Comparison of ENCODE assay signal across 8 cellular contexts in the genomic region with DNA sequence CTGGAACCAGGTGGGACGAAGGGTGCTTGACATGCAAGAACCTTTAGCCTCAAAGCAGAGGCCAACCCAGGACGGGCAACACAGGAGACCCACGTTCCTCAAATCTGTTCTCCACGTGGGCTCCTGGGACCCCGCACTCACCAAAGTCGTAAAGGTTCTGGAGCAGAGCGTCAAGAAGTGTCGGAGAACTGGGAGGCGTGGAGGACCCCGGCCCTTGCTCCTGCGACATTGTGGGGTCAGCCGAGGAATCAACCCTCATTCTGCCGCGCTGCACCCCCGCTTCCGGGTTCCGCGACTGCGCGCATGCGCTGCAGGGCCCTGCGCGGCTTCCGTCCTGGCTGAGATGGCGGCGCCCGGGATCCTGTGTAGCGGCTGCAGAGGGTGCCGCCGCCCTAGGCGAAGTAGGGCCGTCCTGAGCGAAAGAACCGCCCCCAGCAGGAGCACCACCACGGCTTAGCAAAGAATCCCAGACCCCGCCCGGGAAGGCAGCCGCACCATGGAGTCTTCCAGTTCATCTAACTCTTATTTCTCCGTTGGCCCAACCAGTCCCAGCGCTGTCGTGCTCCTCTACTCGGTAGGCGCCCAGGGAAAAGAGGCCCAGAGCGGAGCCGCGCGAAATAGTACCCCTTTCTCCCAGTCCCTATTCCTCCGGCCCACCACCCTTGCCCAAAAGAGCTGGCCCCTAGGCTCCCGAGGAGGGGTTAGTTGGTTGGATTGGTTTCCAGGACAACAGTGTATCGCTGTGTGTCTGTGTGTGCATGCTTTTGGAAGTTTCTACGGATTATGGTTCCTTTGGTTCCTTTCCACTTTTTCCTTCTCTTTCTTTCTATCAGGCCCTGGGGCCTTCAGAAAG. TPM values are rescaled to one million over a fixed set of nuclear protein-coding genes. Genes with fewer than 3 reads are reported as not detected.
DNase-seq lines count a peak whose midpoint lies in the region; ATAC-seq and TF ChIP-seq lines count a peak whose summit lies in the region.

GNPAT (plus strand) TSS at position 330 of the 853 bp plus-strand sequence; CDS start at position 497, 167 bp downstream.

- H3K9me3 ChIP-seq in DND-41 (ENCODE audit: insufficient read depth, low read length, severe bottlenecking) (no peaks in the 10 kb centered on the region), KOPT-K1 (ENCODE audit: insufficient read depth, low read length, poor library complexity, severe bottlenecking) (no peaks in the 10 kb centered on the region), RWPE2 (ENCODE audit: severe bottlenecking) (no peaks in the 10 kb centered on the region)

- peak within 1 kb of the TSS; percentile 96 for H3K27ac Mint-ChIP-seq in activated T-helper 2 cell treated with anti-CD3 and anti-CD28 coated beads, Interferon-gamma antibody, Interleukin-2, Interleukin-4, amounts not matched to agents 10 μg/mL and 5 μg/mL and 100 μg/mL, durations not matched to agents 14 hours and 24 hours and 36 hours
- H3K27ac Mint-ChIP-seq in natural killer cell treated with Interleukin-12 subunit alpha and Interleukin-12 subunit beta and Interleukin-15 and Interleukin-18, amount 100 ng/mL, for 72 hours: peak within 1 kb of the TSS; percentile 92 to 97

- H3K36me3 ChIP-seq in DND-41 (ENCODE audit: insufficient read depth, low read length): peaks cover 34% of the 10 kb centered on the region
- peaks cover 31% of the 10 kb centered on the region for H3K36me3 ChIP-seq in KOPT-K1 (ENCODE audit: insufficient read depth, low read length)
- peaks cover 11% of the 10 kb centered on the region; the same call in 1 of the 2 replicates for H3K36me3 ChIP-seq in RWPE2 (ENCODE audit: low read depth)

- H3K4me3 Mint-ChIP-seq in activated T-helper 2 cell treated with anti-CD3 and anti-CD28 coated beads, Interferon-gamma antibody, Interleukin-2, Interleukin-4, amounts not matched to agents 10 μg/mL and 5 μg/mL and 100 μg/mL, durations not matched to agents 14 hours and 24 hours and 36 hours (ENCODE audit: low read depth): peak within 1 kb of the TSS; percentile 99
- peak within 1 kb of the TSS; percentile 98 for H3K4me3 Mint-ChIP-seq in natural killer cell treated with Interleukin-12 subunit alpha and Interleukin-12 subunit beta and Interleukin-15 and Interleukin-18, amount 100 ng/mL, for 72 hours

- peak; percentile 93 for ATAC-seq in DND-41 (ENCODE audit: insufficient read depth, low read depth)
- peak; percentile 92 for ATAC-seq in GM21737 (IDR thresholded peaks at IDR 0.05; ENCODE audit: unreplicated experiment)
- ATAC-seq in RWPE2 (ENCODE audit: low read depth): peak; percentile 95
- peak; percentile 99 for ATAC-seq in natural killer cell treated with Interleukin-12 subunit alpha and Interleukin-12 subunit beta and Interleukin-15 and Interleukin-18, amount 100 ng/mL, for 72 hours

- H3K27me3 Mint-ChIP-seq in activated T-helper 2 cell treated with anti-CD3 and anti-CD28 coated beads, Interferon-gamma antibody, Interleukin-2, Interleukin-4, amounts not matched to agents 10 μg/mL and 5 μg/mL and 100 μg/mL, durations not matched to agents 14 hours and 24 hours and 36 hours (ENCODE audit: low read depth): no peaks in the 10 kb centered on the region
- no peaks in the 10 kb centered on the region for H3K27me3 Mint-ChIP-seq in natural killer cell treated with Interleukin-12 subunit alpha and Interleukin-12 subunit beta and Interleukin-15 and Interleukin-18, amount 100 ng/mL, for 72 hours

- H3K4me3 ChIP-seq in DND-41 (ENCODE audit: low read depth in 1 of 2, low read length in 2 of 2) (peak within 1 kb of the TSS; percentile 65 to 97), RWPE2 (ENCODE audit: severe bottlenecking) (peak within 1 kb of the TSS; percentile 85)

- peaks cover 47% of the 10 kb centered on the region for H3K4me1 ChIP-seq in DND-41 (ENCODE audit: insufficient read depth, low read length)
- H3K4me1 ChIP-seq in RWPE2 (ENCODE audit: insufficient read depth, poor library complexity, severe bottlenecking): peaks cover 5% of the 10 kb centered on the region

- peaks cover 44% of the 10 kb centered on the region for H3K4me1 Mint-ChIP-seq in activated T-helper 2 cell treated with anti-CD3 and anti-CD28 coated beads, Interferon-gamma antibody, Interleukin-2, Interleukin-4, amounts not matched to agents 10 μg/mL and 5 μg/mL and 100 μg/mL, durations not matched to agents 14 hours and 24 hours and 36 hours (ENCODE audit: low read depth)
- peaks cover 37 to 60% of the 10 kb centered on the region in 2 donors for H3K4me1 Mint-ChIP-seq in natural killer cell treated with Interleukin-12 subunit alpha and Interleukin-12 subunit beta and Interleukin-15 and Interleukin-18, amount 100 ng/mL, for 72 hours (ENCODE audit: low read depth in 2 of 2)

- H4K20me1 ChIP-seq in DND-41 (ENCODE audit: insufficient read depth, low read length): peaks cover 6% of the 10 kb centered on the region; the same call in 1 of the 2 replicates

- peaks cover 70% of the 10 kb centered on the region for H3K79me2 ChIP-seq in DND-41 (ENCODE audit: insufficient read depth, low read length)

- peaks cover 61% of the 10 kb centered on the region for H3K36me3 Mint-ChIP-seq in activated T-helper 2 cell treated with anti-CD3 and anti-CD28 coated beads, Interferon-gamma antibody, Interleukin-2, Interleukin-4, amounts not matched to agents 10 μg/mL and 5 μg/mL and 100 μg/mL, durations not matched to agents 14 hours and 24 hours and 36 hours (ENCODE audit: low read depth)
- H3K36me3 Mint-ChIP-seq in natural killer cell treated with Interleukin-12 subunit alpha and Interleukin-12 subunit beta and Interleukin-15 and Interleukin-18, amount 100 ng/mL, for 72 hours: peaks cover 31% of the 10 kb centered on the region

- H2AFZ ChIP-seq in DND-41 (ENCODE audit: low read depth, low read length): peak within 1 kb of the TSS; percentile 82

- no peaks in the 10 kb centered on the region for H3K27me3 ChIP-seq in DND-41 (ENCODE audit: insufficient read depth, low read length, poor library complexity)
- no peaks in the 10 kb centered on the region for H3K27me3 ChIP-seq in RWPE2 (ENCODE audit: insufficient read depth, poor library complexity, severe bottlenecking)

- H3K9me3 Mint-ChIP-seq in activated T-helper 2 cell treated with anti-CD3 and anti-CD28 coated beads, Interferon-gamma antibody, Interleukin-2, Interleukin-4, amounts not matched to agents 10 μg/mL and 5 μg/mL and 100 μg/mL, durations not matched to agents 14 hours and 24 hours and 36 hours: no peaks in the 10 kb centered on the region
- H3K9me3 Mint-ChIP-seq in natural killer cell treated with Interleukin-12 subunit alpha and Interleukin-12 subunit beta and Interleukin-15 and Interleukin-18, amount 100 ng/mL, for 72 hours: no peaks in the 10 kb centered on the region

- intact Hi-C loops in activated T-helper 2 cell treated with anti-CD3 and anti-CD28 coated beads, Interferon-gamma antibody, Interleukin-2, Interleukin-4, amounts not matched to agents 10 μg/mL and 5 μg/mL and 100 μg/mL, durations not matched to agents 14 hours and 24 hours and 36 hours (cut with micrococcal nuclease): loop anchor here (1.0 to 5.0 kb wide), 4 partner anchors 33 to 361 kb away; partner anchors contain the start of genes SPRTN and TTC13

- H3K4me2 ChIP-seq in DND-41 (ENCODE audit: insufficient read depth, low read length): peak within 1 kb of the TSS; percentile 77

- DNase-seq in DND-41: peak; percentile 90
- peak; percentile 78 for DNase-seq in RWPE2 (ENCODE audit: low spot score)
- DNase-seq in activated T-helper 2 cell treated with anti-CD3 and anti-CD28 coated beads, Interferon-gamma antibody, Interleukin-2, Interleukin-4, amounts not matched to agents 10 μg/mL and 5 μg/mL and 100 μg/mL, durations not matched to agents 14 hours and 24 hours and 36 hours (ENCODE audit: low spot score): peak; percentile 89
- DNase-seq in fibroblast of peridontal ligament (ENCODE audit: extremely low read depth): peak; percentile 78
- peak; percentile 91 for DNase-seq in natural killer cell treated with Interleukin-12 subunit alpha and Interleukin-12 subunit beta and Interleukin-15 and Interleukin-18, amount 100 ng/mL, for 72 hours (ENCODE audit: low spot score)
- peak; percentile 86 for DNase-seq in stimulated activated naive CD4-positive, alpha-beta T cell treated with Interleukin-2 at 50 U/mL for 16 hours (lab: John Stamatoyannopoulos, UW)

- peak within 1 kb of the TSS; percentile 68 for H3K9ac ChIP-seq in DND-41 (ENCODE audit: low read depth, low read length)

- TF ChIP-seq CTCF in DND-41 (IDR thresholded peaks at IDR 0.05; ENCODE audit: borderline replicate concordance, extremely low read depth, low read length, poor library complexity, severe bottlenecking) (peak; percentile 1), RWPE2 (IDR thresholded peaks at IDR 0.05; ENCODE audit: poor library complexity, severe bottlenecking) (no peak)

- H3K27ac ChIP-seq in DND-41 (ENCODE audit: low read length) (peak within 1 kb of the TSS; percentile 81), KOPT-K1 (ENCODE audit: low read depth, low read length, poor library complexity, severe bottlenecking) (peak within 1 kb of the TSS; percentile 86), RWPE2 (ENCODE audit: poor library complexity, severe bottlenecking) (peak within 1 kb of the TSS; percentile 44)

RNA-seq across cellular contexts. Expression of gene GNPAT, which starts in this region (rescaled TPM):
- total RNA-seq in activated T-helper 2 cell treated with anti-CD3 and anti-CD28 coated beads, Interferon-gamma antibody, Interleukin-2, Interleukin-4, amounts not matched to agents 10 μg/mL and 5 μg/mL and 100 μg/mL, durations not matched to agents 14 hours and 24 hours and 36 hours: 46.9 and 50.9 TPM in 2 replicates
- 10 to 100 TPM; 34.0 to 38.0 TPM for total RNA-seq in natural killer cell treated with Interleukin-12 subunit alpha and Interleukin-12 subunit beta and Interleukin-15 and Interleukin-18, amount 100 ng/mL, for 72 hours

Comparison
In these comparisons a context has a peak if more than half of its experiments do, and no peak if none do; other contexts are left out.
1. Peak in every context shown above with its lines: DNase-seq, ATAC-seq, H3K4me3 ChIP-seq and H3K27ac ChIP-seq.